Comparison of ENCODE assay signal across 1 cellular context in genomic region chr1:167542109-167543032, GRCh38.
TF ChIP-seq lines count a peak whose summit lies in the region.

No MANE protein-coding gene starts in this region.

TF ChIP-seq in K562, 482 proteins besides CTCF, POLR2A, EP300 and RAD21 (continued from another document):
- TF ChIP-seq MGA (IDR thresholded peaks at IDR 0.05) (no peak), ZNF445 (CRISPR knock-in tag; IDR thresholded peaks at IDR 0.05; ENCODE audit: low read depth) (no peak), NR2C1 (IDR thresholded peaks at IDR 0.05) (no peak), NR2C1 (tag; IDR thresholded peaks at IDR 0.05) (0 out of 2 replicates have a peak, but pooled peaks have one; percentile 15), PBX2 (CRISPR knock-in tag; IDR thresholded peaks at IDR 0.05; ENCODE audit: low read depth) (no peak), PBX2 (tag; conservative IDR thresholded peaks at IDR 0.05; ENCODE audit: low read depth) (no peak), ATF7 (IDR thresholded peaks at IDR 0.05) (no peak), SREBF2 (CRISPR knock-in tag; IDR thresholded peaks at IDR 0.05) (no peak), RBM17 (IDR thresholded peaks at IDR 0.05; ENCODE audit: borderline replicate concordance, low read depth, low read length) (no peak), CTBP1 (IDR thresholded peaks at IDR 0.05; ENCODE audit: borderline replicate concordance) (peak; percentile 16; the same call in 1 of the 2 replicates), POLR3A (IDR thresholded peaks at IDR 0.05; ENCODE audit: borderline replicate concordance, extremely low read depth, insufficient read depth, insufficient read length) (no peak), ZBTB2 (IDR thresholded peaks at IDR 0.05) (no peak), NEUROD1 (IDR thresholded peaks at IDR 0.05; ENCODE audit: borderline replicate concordance, low read depth, low read length, partially characterized antibody) (no peak), NCOR1 (IDR thresholded peaks at IDR 0.05) (no peak), ZFPM2 (CRISPR knock-in tag; IDR thresholded peaks at IDR 0.05) (no peak), SMAD4 (CRISPR knock-in tag; conservative IDR thresholded peaks at IDR 0.05) (no peak), SMC3 (conservative IDR thresholded peaks at IDR 0.05; ENCODE audit: insufficient read depth, low read depth, low read length) (no peak), BCOR (IDR thresholded peaks at IDR 0.05) (no peak), ZC3H11A (IDR thresholded peaks at IDR 0.05; ENCODE audit: low read depth, low read length) (no peak), CBFA2T2 (conservative IDR thresholded peaks at IDR 0.05) (no peak), DLX4 (CRISPR knock-in tag; IDR thresholded peaks at IDR 0.05) (no peak), ZNF3 (CRISPR knock-in tag; IDR thresholded peaks at IDR 0.05) (no peak), ZNF655 (CRISPR knock-in tag; IDR thresholded peaks at IDR 0.05) (no peak), RUNX1 (IDR thresholded peaks at IDR 0.05; ENCODE audit: low read depth) (no peak), TAF9B (IDR thresholded peaks at IDR 0.05; ENCODE audit: partially characterized antibody) (no peak), ATF2 (CRISPR knock-in tag; IDR thresholded peaks at IDR 0.05) (no peak), GATAD2B (IDR thresholded peaks at IDR 0.05; ENCODE audit: borderline replicate concordance) (no peak), ID3 (CRISPR knock-in tag; IDR thresholded peaks at IDR 0.05) (no peak), ID3 (tag; IDR thresholded peaks at IDR 0.05) (0 out of 2 replicates have a peak, but pooled peaks have one; percentile 27), ZNF274 (IDR thresholded peaks at IDR 0.05; ENCODE audit: borderline replicate concordance, low read depth, low read length) (no peak), FOXJ2 (tag; IDR thresholded peaks at IDR 0.05) (0 out of 2 replicates have a peak, but pooled peaks have one; percentile 43), HNRNPUL1 (IDR thresholded peaks at IDR 0.05; ENCODE audit: low read length) (peak; percentile 50; the same call in 1 of the 2 replicates), NFE2 (IDR thresholded peaks at IDR 0.05; ENCODE audit: low read depth) (no peak)
